ENCODE assay signal across 8 cellular contexts in the genomic region with DNA sequence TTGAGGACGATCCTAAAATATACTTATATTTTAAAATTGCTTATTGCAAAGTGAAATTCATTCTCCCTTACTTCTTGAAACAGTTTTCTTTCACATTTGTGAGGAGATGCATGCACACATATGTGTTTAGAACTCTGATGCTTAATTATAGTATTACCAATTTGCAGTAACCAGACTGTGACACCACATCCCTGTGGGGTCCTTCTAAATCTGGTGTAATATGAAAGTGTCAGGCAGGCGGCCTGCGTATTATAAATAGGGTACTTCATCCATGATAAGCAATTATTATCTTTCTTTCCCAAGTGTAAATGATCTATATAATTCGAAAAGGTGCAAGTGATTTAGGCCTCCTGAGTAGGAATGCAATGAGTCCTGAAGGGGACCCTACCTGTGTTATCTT. TPM values are rescaled to one million over a fixed set of nuclear protein-coding genes. Genes with fewer than 3 reads are reported as not detected.
A peak's percentile ranks its signal among the peaks of the same experiment; 100 is the strongest.
DNase-seq lines count a peak whose midpoint lies in the region; ATAC-seq and TF ChIP-seq lines count a peak whose summit lies in the region.

No MANE protein-coding gene starts in this region.

- H3K9me2 ChIP-seq in PC-9 (ENCODE audit: insufficient read depth): no peaks in the 10 kb centered on the region

- BruUV-seq in PC-9 (replicated peaks; lab: Mats Ljungman, UMichigan): no TSS peak

- H3K36me3 Mint-ChIP-seq in progenitor cell of endocrine pancreas (ENCODE audit: insufficient read depth): peaks cover 5% of the 10 kb centered on the region

- intact Hi-C loops in PC-9 (cut with micrococcal nuclease; ENCODE audit: unreplicated experiment): loop anchor here (5.0 kb wide), 1 partner anchor 207 kb away; no protein-coding TSS in a partner anchor

- H3K79me2 ChIP-seq in PC-9 (ENCODE audit: low read depth): peaks cover 49% of the 10 kb centered on the region

- peak overlapping the region; percentile 100 for H2AFZ ChIP-seq in PC-9

- DNase-seq in GM12864 (ENCODE audit: low read depth) (no peak), PC-9 (no peak), epithelial cell of prostate (ENCODE audit: low read depth, low spot score) (no peak), progenitor cell of endocrine pancreas (ENCODE audit: low spot score, unreplicated experiment) (no peak), foreskin melanocyte (no peak)
- DNase-seq in activated CD4-positive, alpha-beta T cell treated with anti-CD3 and anti-CD28 coated beads for 1 hour: no peak

- H3K36me3 ChIP-seq in PC-9 (ENCODE audit: low read depth): peaks cover 14% of the 10 kb centered on the region

- peaks cover 24% of the 10 kb centered on the region for H3K4me1 ChIP-seq in PC-9 (replicated peaks; ENCODE audit: insufficient read depth)

- no peaks in the 10 kb centered on the region for H3K27me3 ChIP-seq in PC-9 (ENCODE audit: insufficient read depth, low read depth)

- no peaks in the 10 kb centered on the region for H3K9me3 ChIP-seq in PC-9 (ENCODE audit: insufficient read depth, low read depth)

- H4K20me1 ChIP-seq in PC-9 (ENCODE audit: insufficient read depth): no peaks in the 10 kb centered on the region

- H3K4me3 ChIP-seq in GM12864 (ENCODE audit: low read depth, low read length): peak overlapping the region; percentile 61
- H3K4me3 ChIP-seq in PC-9: peak overlapping the region; percentile 98

- POLR2A ChIA-PET in PC-9 (lab: Charles Lee; ENCODE audit: unreplicated experiment): interaction anchor here (0.6 kb wide), 1 partner anchor 1222 kb away, joined by 8 read pairs; no protein-coding TSS in a partner anchor

- H3F3A ChIP-seq in PC-9 (ENCODE audit: insufficient read depth, low read depth): peaks cover 6% of the 10 kb centered on the region; the same call in 1 of the 2 replicates

- no peak for TF ChIP-seq CTCF in GM12864 (IDR thresholded peaks at IDR 0.05; ENCODE audit: low read depth, low read length, missing control alignments)
- TF ChIP-seq CTCF in PC-9 (conservative IDR thresholded peaks at IDR 0.05): no peak
- TF ChIP-seq CTCF in progenitor cell of endocrine pancreas (IDR thresholded peaks at IDR 0.05; ENCODE audit: unreplicated experiment): no peak

- no peak for ATAC-seq in GM21381 (IDR thresholded peaks at IDR 0.05; ENCODE audit: unreplicated experiment)
- ATAC-seq in HG03521 (IDR thresholded peaks at IDR 0.05; ENCODE audit: unreplicated experiment): no peak

- no peaks in the 10 kb centered on the region for H3K9me3 Mint-ChIP-seq in progenitor cell of endocrine pancreas (ENCODE audit: low read depth)

- H3K4me1 Mint-ChIP-seq in progenitor cell of endocrine pancreas (ENCODE audit: low read depth): peaks cover 10% of the 10 kb centered on the region

- peak overlapping the region; percentile 87 for H3K4me3 Mint-ChIP-seq in progenitor cell of endocrine pancreas (ENCODE audit: low read depth)

- CTCF ChIA-PET in PC-9 (lab: Charles Lee): interaction anchor here (1.6 kb wide), 1 partner anchor 150 kb away, joined by 3 read pairs; no protein-coding TSS in a partner anchor

- H3K27ac Mint-ChIP-seq in progenitor cell of endocrine pancreas: peak overlapping the region; percentile 4

- H3K27ac ChIP-seq in PC-9 (peak overlapping the region; percentile 67), epithelial cell of prostate (peak overlapping the region; percentile 79)

- peak overlapping the region; percentile 97 for H3K4me2 ChIP-seq in PC-9

- no peaks in the 10 kb centered on the region for H3K27me3 Mint-ChIP-seq in progenitor cell of endocrine pancreas

RNA-seq across cellular contexts. Expression of gene EFCAB7, which starts 0.8 kb away (rescaled TPM):
- total RNA-seq in PC-9 (2021): 7.7 and 11.2 TPM in 2 replicates
- total RNA-seq in progenitor cell of endocrine pancreas: 13.5 and 14.6 TPM in 2 replicates

RNA-seq across cellular contexts. Expression of gene ITGB3BP, which starts 1.1 kb away (rescaled TPM):
- total RNA-seq in PC-9 (2021): 61.7 and 79.2 TPM in 2 replicates
- 40.3 and 40.4 TPM in 2 replicates for total RNA-seq in progenitor cell of endocrine pancreas
